2 cellular contexts compared by ENCODE assay signal in genomic region chr12:63770375-63770774, GRCh38.
TF ChIP-seq lines count a peak whose summit lies in the region.

No MANE protein-coding gene starts in this region.

TF ChIP-seq in HepG2, 621 proteins besides CTCF, POLR2A, EP300 and RAD21:
- TF ChIP-seq ZNF562 (CRISPR knock-in tag; IDR thresholded peaks at IDR 0.05; ENCODE audit: borderline replicate concordance) (peak; percentile 52; the same call in 1 of the 2 replicates), ARID4A (CRISPR knock-in tag; IDR thresholded peaks at IDR 0.05; ENCODE audit: borderline replicate concordance) (no peak), ZSCAN21 (CRISPR knock-in tag; IDR thresholded peaks at IDR 0.05; ENCODE audit: borderline replicate concordance) (no peak)

TF ChIP-seq in IMR-90, 13 proteins besides CTCF, POLR2A, EP300 and RAD21:
- TF ChIP-seq BHLHE40 (IDR thresholded peaks at IDR 0.05; ENCODE audit: low read depth, low read length) (no peak), USF2 (IDR thresholded peaks at IDR 0.05; ENCODE audit: low read depth, low read length) (no peak), CEBPB (IDR thresholded peaks at IDR 0.05; ENCODE audit: low read depth, low read length) (no peak)
